ENCODE assay signal across 29 cellular contexts in genomic region chr11:33989461-33989860, GRCh38.
"Had no signal": no experiment of that assay in that cellular context is flagged by ENCODE, and none has a peak within 500 bp of the region (broad histone marks: within the 10 kb centered on the region; RNA-seq: fewer than 3 reads in every experiment).

No MANE protein-coding gene starts in this region.

- H3K4me3 Mint-ChIP-seq: immature natural killer cell; naive thymus-derived CD4-positive, alpha-beta T cell; nephron; neural crest cell; stimulated activated effector memory CD8-positive, alpha-beta T cell treated with anti-CD3 and anti-CD28 coated beads, Interleukin-12 subunit alpha, Interleukin-12 subunit beta, amount 100 ng/mL, for 72 hours; stimulated activated naive CD8-positive, alpha-beta T cell treated with anti-CD3 and anti-CD28 coated beads, Interleukin-15, Interleukin-2, amounts not matched to agents 100 ng/mL and 50 ng/mL, for 24 hours had no signal

- H3K27ac ChIP-seq: left ventricle myocardium inferior, parathyroid adenoma, right atrium auricular region, skin epidermis, suprapubic skin, thoracic aorta, tibial artery, upper lobe of right lung had no signal

- H3K9me3 ChIP-seq: left ventricle myocardium inferior, mucosa of descending colon, right atrium auricular region, suprapubic skin, thoracic aorta, tibial artery, upper lobe of right lung had no signal

- H3K36me3 ChIP-seq: left ventricle myocardium inferior, right atrium auricular region, suprapubic skin, thoracic aorta, tibial artery, upper lobe of right lung had no signal

- H3K27ac Mint-ChIP-seq: immature natural killer cell; naive thymus-derived CD4-positive, alpha-beta T cell; nephron; progenitor cell of endocrine pancreas; stimulated activated effector memory CD8-positive, alpha-beta T cell treated with anti-CD3 and anti-CD28 coated beads, Interleukin-12 subunit alpha, Interleukin-12 subunit beta, amount 100 ng/mL, for 72 hours; stimulated activated naive CD8-positive, alpha-beta T cell treated with anti-CD3 and anti-CD28 coated beads, Interleukin-15, Interleukin-2, amounts not matched to agents 100 ng/mL and 50 ng/mL, for 24 hours had no signal

- H3K4me3 ChIP-seq: left ventricle myocardium inferior, lung, mucosa of descending colon, right atrium auricular region, skin epidermis, suprapubic skin, thoracic aorta, tibial artery, upper lobe of right lung had no signal

- FAIRE-seq: islet of Langerhans, urothelium cell line had no signal

- H3K4me1 ChIP-seq: left ventricle myocardium inferior, parathyroid adenoma, right atrium auricular region, suprapubic skin, tibial artery, upper lobe of right lung had no signal

- H3K9me3 Mint-ChIP-seq: immature natural killer cell; neural crest cell; stimulated activated effector memory CD8-positive, alpha-beta T cell treated with anti-CD3 and anti-CD28 coated beads, Interleukin-12 subunit alpha, Interleukin-12 subunit beta, amount 100 ng/mL, for 72 hours; stimulated activated naive CD8-positive, alpha-beta T cell treated with anti-CD3 and anti-CD28 coated beads, Interleukin-15, Interleukin-2, amounts not matched to agents 100 ng/mL and 50 ng/mL, for 24 hours had no signal

- H3K79me2 ChIP-seq: parathyroid adenoma had no signal

- H2AFZ ChIP-seq: parathyroid adenoma had no signal

- H3K36me3 Mint-ChIP-seq: immature natural killer cell; naive thymus-derived CD4-positive, alpha-beta T cell; stimulated activated effector memory CD8-positive, alpha-beta T cell treated with anti-CD3 and anti-CD28 coated beads, Interleukin-12 subunit alpha, Interleukin-12 subunit beta, amount 100 ng/mL, for 72 hours had no signal

- DNase-seq: hippocampal formation; immature natural killer cell; left ventricle myocardium inferior; midbrain; mucosa of descending colon; naive thymus-derived CD4-positive, alpha-beta T cell; nucleus accumbens; stimulated activated CD4-positive, alpha-beta T cell treated with anti-CD3 and anti-CD28 coated beads, Interleukin-12 subunit alpha, Interleukin-12 subunit beta, amount 100 ng/mL, for 4 hours; stimulated activated CD4-positive, alpha-beta T cell treated with anti-CD3 and anti-CD28 coated beads, Interleukin-15, amount 100 ng/mL, for 24 hours; stimulated activated CD4-positive, alpha-beta T cell treated with anti-CD3 and anti-CD28 coated beads, Interleukin-2, amount 100 ng/mL, for 24 hours; stimulated activated CD4-positive, alpha-beta T cell treated with anti-CD3 and anti-CD28 coated beads, Interleukin-4, amount 100 ng/mL, for 1 hour; stimulated activated naive CD4-positive, alpha-beta T cell; tibial artery; trophoblast cell; upper lobe of right lung had no signal

- H3K27me3 ChIP-seq: right atrium auricular region, suprapubic skin, tibial artery had no signal

- H3K9ac ChIP-seq: parathyroid adenoma had no signal

- ATAC-seq: mucosa of descending colon; naive thymus-derived CD4-positive, alpha-beta T cell; sciatic nerve; stimulated activated effector memory CD8-positive, alpha-beta T cell treated with anti-CD3 and anti-CD28 coated beads, Interleukin-12 subunit alpha, Interleukin-12 subunit beta, amount 100 ng/mL, for 72 hours; upper lobe of right lung had no signal
